Comparison of ENCODE assay signal across 8 cellular contexts in the genomic region with DNA sequence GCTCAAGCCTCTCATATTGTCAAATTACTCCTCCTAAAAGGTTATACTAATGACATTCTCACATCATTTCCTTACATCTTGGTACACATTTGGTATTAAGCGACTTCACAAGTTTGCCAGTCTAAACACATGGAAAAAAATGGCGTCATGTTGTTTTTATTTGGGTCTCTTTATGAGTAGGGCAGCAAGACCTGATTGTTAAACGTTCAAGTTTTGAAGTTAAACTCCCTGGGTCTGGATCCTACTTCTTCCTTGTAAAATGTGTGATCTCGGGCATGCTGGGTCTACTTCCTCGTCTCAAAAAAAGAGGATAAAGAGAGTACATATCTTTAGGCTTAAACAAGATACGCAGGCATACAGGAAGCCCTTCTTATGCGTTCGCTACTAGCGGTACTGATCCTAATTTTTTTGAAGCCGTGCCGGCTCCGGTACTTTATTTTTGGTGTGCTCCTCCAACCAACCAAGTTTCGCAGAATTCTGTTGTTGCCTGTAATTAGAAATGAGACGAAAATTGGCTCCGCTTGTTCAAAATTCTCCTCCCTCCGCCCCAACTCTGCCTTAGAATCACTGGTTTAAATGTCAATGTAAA. TPM values are rescaled to one million over a fixed set of nuclear protein-coding genes. Genes with fewer than 3 reads are reported as not detected.
A peak's percentile ranks its signal among the peaks of the same experiment; 100 is the strongest.
DNase-seq lines count a peak whose midpoint lies in the region; ATAC-seq, FAIRE-seq and TF ChIP-seq lines count a peak whose summit lies in the region.

No MANE protein-coding gene starts in this region.

- H3K4me1 ChIP-seq in Panc1 (ENCODE audit: control insufficient read depth, insufficient read depth, low read length): no peaks in the 10 kb centered on the region
- peaks cover 6% of the 10 kb centered on the region for H3K4me1 ChIP-seq in endothelial cell of umbilical vein (ENCODE audit: control insufficient read depth, extremely low read depth, insufficient read depth, low read length)
- peaks cover 4 to 13% of the 10 kb centered on the region in 2 donors for H3K4me1 ChIP-seq in muscle layer of duodenum (ENCODE audit: control insufficient read depth in 1 of 2, insufficient read depth in 2 of 2, low read length in 2 of 2)

- H3K9me3 ChIP-seq in Panc1 (ENCODE audit: control insufficient read depth, insufficient read depth, low read depth, low read length) (no peaks in the 10 kb centered on the region), endothelial cell of umbilical vein (replicated peaks; ENCODE audit: control insufficient read depth, insufficient read depth, low read length) (no peaks in the 10 kb centered on the region), muscle layer of duodenum (ENCODE audit: control insufficient read depth in 1 of 2, low read length in 2 of 2) (no peaks in the 10 kb centered on the region)

- no peaks in the 10 kb centered on the region for H3K9me3 Mint-ChIP-seq in activated naive CD8-positive, alpha-beta T cell treated with anti-CD3 and anti-CD28 coated beads, Interleukin-2, amount 50 U/mL, for 24 hours

- POLR2A ChIA-PET in Panc1 (lab: Charles Lee) (no interaction called here), endothelial cell of umbilical vein (lab: Charles Lee) (interaction anchor here (1.0 kb wide), 1 partner anchor 13 kb away, joined by 5 read pairs; the partner anchor contains the start of gene SPATA6L)

- BruUV-seq in Panc1 (replicated peaks; lab: Mats Ljungman, UMichigan): no TSS peak
- BruUV-seq in endothelial cell of umbilical vein (replicated peaks; lab: Mats Ljungman, UMichigan): TSS peak; percentile 96

- H3K79me2 ChIP-seq in endothelial cell of umbilical vein (ENCODE audit: control insufficient read depth, insufficient read depth, low read length): peaks cover 22% of the 10 kb centered on the region

- H3K27ac ChIP-seq in Panc1 (ENCODE audit: low read length) (peak overlapping the region; percentile 76), endothelial cell of umbilical vein (ENCODE audit: insufficient read depth, low read depth, low read length) (peak overlapping the region; percentile 71), muscle layer of duodenum (ENCODE audit: low read length) (peak overlapping the region; percentile 97)

- dilution Hi-C loops in endothelial cell of umbilical vein (cut with MboI; ENCODE audit: extremely low pct_ligation_motif_present, low sequenced_read_pairs): no loop called here

- H2AFZ ChIP-seq in endothelial cell of umbilical vein (ENCODE audit: low read depth, low read length): peak overlapping the region; percentile 89

- TF ChIP-seq POLR2A in endothelial cell of umbilical vein (IDR thresholded peaks at IDR 0.05; ENCODE audit: low read depth, low read length): no peak

- TF ChIP-seq CTCF in Panc1 (IDR thresholded peaks at IDR 0.05): no peak
- TF ChIP-seq CTCF in endothelial cell of umbilical vein (IDR thresholded peaks at IDR 0.05; ENCODE audit: extremely low read depth in 1 of 2, insufficient read depth in 1 of 2, low read depth in 1 of 2, low read length in 2 of 2): no peak

- DNase-seq in Right ventricle myocardium inferior (ENCODE audit: missing footprints): no peak
- no peak for DNase-seq in cardiac septum (ENCODE audit: low spot score)
- DNase-seq in Panc1 (ENCODE audit: low read depth, low spot score): no peak
- peak; percentile 83 for DNase-seq in endothelial cell of umbilical vein (ENCODE audit: low read depth, low spot score)
- DNase-seq in activated naive CD8-positive, alpha-beta T cell treated with anti-CD3 and anti-CD28 coated beads, Interleukin-2, amount 50 U/mL, for 24 hours: no peak

- H3K4me3 ChIP-seq in Panc1 (ENCODE audit: low read depth in 2 of 2, low read length in 2 of 2) (peak overlapping the region; percentile 63 to 71), endothelial cell of umbilical vein (replicated peaks in 1 of 3; ENCODE audit: insufficient read depth in 1 of 3, low read depth in 1 of 3, low read length in 3 of 3) (peak overlapping the region; percentile 29 to 84 (median 75)), muscle layer of duodenum (ENCODE audit: low read depth in 1 of 2, low read length in 2 of 2) (peak overlapping the region; percentile 77 to 96)

- peaks cover 6% of the 10 kb centered on the region for H3K36me3 Mint-ChIP-seq in activated naive CD8-positive, alpha-beta T cell treated with anti-CD3 and anti-CD28 coated beads, Interleukin-2, amount 50 U/mL, for 24 hours (ENCODE audit: low read depth)

- H3K27me3 ChIP-seq in Panc1 (ENCODE audit: control insufficient read depth, insufficient read depth, low read length): no peaks in the 10 kb centered on the region
- no peaks in the 10 kb centered on the region for H3K27me3 ChIP-seq in endothelial cell of umbilical vein (ENCODE audit: control insufficient read depth in 2 of 2, insufficient read depth in 2 of 2, low read length in 2 of 2)
- no peaks in the 10 kb centered on the region for H3K27me3 ChIP-seq in muscle layer of duodenum (ENCODE audit: low read depth, low read length)

- H3K9ac ChIP-seq in endothelial cell of umbilical vein (replicated peaks; ENCODE audit: extremely low read depth, insufficient read depth, low read length): peak overlapping the region; percentile 81

- FAIRE-seq in endothelial cell of umbilical vein (lab: Jason Lieb, UNC): peak; percentile 48

- H3K4me1 Mint-ChIP-seq in activated naive CD8-positive, alpha-beta T cell treated with anti-CD3 and anti-CD28 coated beads, Interleukin-2, amount 50 U/mL, for 24 hours: peaks cover 10% of the 10 kb centered on the region

- no peaks in the 10 kb centered on the region for H3K27me3 Mint-ChIP-seq in activated naive CD8-positive, alpha-beta T cell treated with anti-CD3 and anti-CD28 coated beads, Interleukin-2, amount 50 U/mL, for 24 hours

- in situ Hi-C loops in Panc1 (cut with HindIII; ENCODE audit: low pct_unique_long_range_greater_than_20kb, low sequenced_read_pairs): no loop called here

- H3K4me3 Mint-ChIP-seq in activated naive CD8-positive, alpha-beta T cell treated with anti-CD3 and anti-CD28 coated beads, Interleukin-2, amount 50 U/mL, for 24 hours: no peak overlapping the region

- ATAC-seq in Right ventricle myocardium inferior (peak; percentile 20), HG02973 (IDR thresholded peaks at IDR 0.05; ENCODE audit: unreplicated experiment) (peak; percentile 21), Panc1 (no peak), HG03097 (IDR thresholded peaks at IDR 0.05; ENCODE audit: low FRiP score, unreplicated experiment) (no peak)
- no peak for ATAC-seq in activated naive CD8-positive, alpha-beta T cell treated with anti-CD3 and anti-CD28 coated beads, Interleukin-2, amount 50 U/mL, for 24 hours

- CTCF ChIA-PET in Panc1 (lab: Charles Lee) (no interaction called here), endothelial cell of umbilical vein (lab: Charles Lee) (interaction anchor here (0.7 to 1.0 kb wide), 6 partner anchors 13 to 61 kb away, joined by 3 to 14 read pairs (median 4); partner anchors contain the start of gene SPATA6L)

- H4K20me1 ChIP-seq in endothelial cell of umbilical vein (replicated peaks; ENCODE audit: control insufficient read depth, extremely low read depth, insufficient read depth, low read length): no peaks in the 10 kb centered on the region

- intact Hi-C loops in Right ventricle myocardium inferior (cut with DNase I): loop anchor here (5.0 kb wide), 1 partner anchor 64 kb away; the partner anchor contains the start of gene AK3
- intact Hi-C loops in cardiac septum (cut with DNase I): loop anchor here (2.0 to 5.0 kb wide), 2 partner anchors 16 to 64 kb away; partner anchors contain the start of genes AK3 and PLPP6
- intact Hi-C loops in Panc1 (cut with micrococcal nuclease; ENCODE audit: unreplicated experiment): no loop called here
- intact Hi-C loops in endothelial cell of umbilical vein (cut with micrococcal nuclease): loop anchor here (1.0 to 10.0 kb wide), 3 partner anchors 16 to 1154 kb away; partner anchors contain the start of genes AK3, PLPP6 and RFX3

- H3K27ac Mint-ChIP-seq in activated naive CD8-positive, alpha-beta T cell treated with anti-CD3 and anti-CD28 coated beads, Interleukin-2, amount 50 U/mL, for 24 hours: no peak overlapping the region

- no peaks in the 10 kb centered on the region for H3K9me1 ChIP-seq in endothelial cell of umbilical vein (replicated peaks; ENCODE audit: control insufficient read depth, extremely low read depth, insufficient read depth, low read length)

- H3K36me3 ChIP-seq in Panc1 (ENCODE audit: control insufficient read depth, insufficient read depth, low read length) (peaks cover 3% of the 10 kb centered on the region; the same call in 1 of the 2 replicates), endothelial cell of umbilical vein (ENCODE audit: control insufficient read depth in 2 of 2, extremely low read depth in 1 of 2, insufficient read depth in 2 of 2, low read length in 2 of 2) (no peaks in the 10 kb centered on the region), muscle layer of duodenum (ENCODE audit: control insufficient read depth in 1 of 2, insufficient read depth in 2 of 2, low read length in 2 of 2) (peaks cover 0 to 16% of the 10 kb centered on the region in 2 donors)

- peak overlapping the region; percentile 69 for H3K4me2 ChIP-seq in endothelial cell of umbilical vein (ENCODE audit: insufficient read depth, low read length)

RNA-seq across cellular contexts. Expression of gene CDC37L1, which starts 0.6 kb away (rescaled TPM):
- 42.1 TPM for total RNA-seq in Right ventricle myocardium inferior
- 43.0 TPM for total RNA-seq in cardiac septum
- 3.0 TPM for total RNA-seq in Panc1 (2021; ENCODE audit: unreplicated experiment)
- 2.6 TPM for polyA plus RNA-seq in Panc1 (2012; ENCODE audit: insufficient read length)
- 6.8 and 8.9 TPM in 2 replicates for total RNA-seq in endothelial cell of umbilical vein
- polyA plus RNA-seq in endothelial cell of umbilical vein: 1.8 and 2.6 TPM in 2 replicates
- 3.2 and 3.7 TPM in 2 replicates for polyA plus RNA-seq in endothelial cell of umbilical vein (2011; cell fraction: cytosol; rRNA removed)
- 3.7 and 4.4 TPM in 2 replicates for polyA plus RNA-seq in endothelial cell of umbilical vein (2011; cell fraction: nucleus; rRNA removed)
- 7.4 and 7.8 TPM in 2 replicates for polyA plus RNA-seq in endothelial cell of umbilical vein (2012)
- polyA minus RNA-seq in endothelial cell of umbilical vein: 4.3 and 4.6 TPM in 2 replicates
- polyA minus RNA-seq in endothelial cell of umbilical vein (2011; cell fraction: cytosol; rRNA and poly(A)+ RNA removed): 3.7 TPM
- 5.9 and 6.1 TPM in 2 replicates for polyA minus RNA-seq in endothelial cell of umbilical vein (2011; cell fraction: nucleus; rRNA and poly(A)+ RNA removed)

RNA-seq across cellular contexts. Expression of gene SPATA6L, which starts 12.5 kb away (rescaled TPM):
- total RNA-seq in Right ventricle myocardium inferior (0.38 TPM), cardiac septum (2.4 TPM), Panc1 (2021; ENCODE audit: unreplicated experiment) (0.13 TPM), endothelial cell of umbilical vein (1.5 and 1.6 TPM in 2 replicates)
- polyA plus RNA-seq in Panc1 (2012; ENCODE audit: insufficient read length): 0.45 TPM
- polyA plus RNA-seq in endothelial cell of umbilical vein: 0.40 and 0.46 TPM in 2 replicates
- 0.57 and 0.63 TPM in 2 replicates for polyA plus RNA-seq in endothelial cell of umbilical vein (2011; cell fraction: cytosol; rRNA removed)
- polyA plus RNA-seq in endothelial cell of umbilical vein (2011; cell fraction: nucleus; rRNA removed): 2.6 and 2.8 TPM in 2 replicates
- 1.3 and 1.4 TPM in 2 replicates for polyA plus RNA-seq in endothelial cell of umbilical vein (2012)
- polyA minus RNA-seq in endothelial cell of umbilical vein: 1.4 and 3.7 TPM in 2 replicates
- polyA minus RNA-seq in endothelial cell of umbilical vein (2011; cell fraction: cytosol; rRNA and poly(A)+ RNA removed): not detected
- 3.1 and 4.2 TPM in 2 replicates for polyA minus RNA-seq in endothelial cell of umbilical vein (2011; cell fraction: nucleus; rRNA and poly(A)+ RNA removed)

RNA-seq across cellular contexts. Expression of gene PLPP6, which starts 16.7 kb away (rescaled TPM):
- total RNA-seq in Right ventricle myocardium inferior: 2.3 TPM
- 2.7 TPM for total RNA-seq in cardiac septum
- total RNA-seq in Panc1 (2021; ENCODE audit: unreplicated experiment): 1.8 TPM
- 1.6 TPM for polyA plus RNA-seq in Panc1 (2012; ENCODE audit: insufficient read length)
- total RNA-seq in endothelial cell of umbilical vein: 5.4 and 6.4 TPM in 2 replicates
- 6.3 and 7.0 TPM in 2 replicates for polyA plus RNA-seq in endothelial cell of umbilical vein
- 4.3 and 4.8 TPM in 2 replicates for polyA plus RNA-seq in endothelial cell of umbilical vein (2011; cell fraction: cytosol; rRNA removed)
- polyA plus RNA-seq in endothelial cell of umbilical vein (2011; cell fraction: nucleus; rRNA removed): 3.3 and 3.8 TPM in 2 replicates
- 4.7 and 7.5 TPM in 2 replicates for polyA plus RNA-seq in endothelial cell of umbilical vein (2012)
- polyA minus RNA-seq in endothelial cell of umbilical vein: 11.6 and 14.5 TPM in 2 replicates
- 4.6 TPM for polyA minus RNA-seq in endothelial cell of umbilical vein (2011; cell fraction: cytosol; rRNA and poly(A)+ RNA removed)
- 6.1 and 7.4 TPM in 2 replicates for polyA minus RNA-seq in endothelial cell of umbilical vein (2011; cell fraction: nucleus; rRNA and poly(A)+ RNA removed)

Comparison
In these comparisons a context has a peak if more than half of its experiments do, and no peak if none do; other contexts are left out.
1. ATAC-seq: peak in Right ventricle myocardium inferior (single experiment) and HG02973 (single experiment); none in Panc1 (single experiment), activated naive CD8-positive, alpha-beta T cell treated with anti-CD3 and anti-CD28 coated beads, Interleukin-2, amount 50 U/mL, for 24 hours (single experiment) and HG03097 (single experiment).
2. Peak in every context shown above with its lines, with median percentiles within 50 percentile points of each other: H3K27ac ChIP-seq and H3K4me3 ChIP-seq.